Comparison of ENCODE assay signal across 15 cellular contexts in the genomic region with DNA sequence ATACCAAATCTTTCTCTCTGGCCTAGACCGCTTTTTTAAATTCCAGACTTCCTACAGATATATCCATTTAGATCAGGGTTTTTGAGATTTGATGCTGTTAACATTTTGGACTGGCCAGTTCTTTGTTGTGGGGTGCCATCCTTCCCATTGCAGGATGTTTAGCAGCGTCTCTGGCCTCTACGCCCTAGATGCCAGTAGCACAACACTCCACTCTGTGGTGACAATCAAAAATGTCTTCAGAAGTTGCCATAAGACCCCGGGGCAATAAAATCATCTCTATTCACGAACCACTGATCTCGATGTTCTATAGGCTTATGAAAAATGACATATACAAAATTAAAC.
"Had no signal": no experiment of that assay in that cellular context is flagged by ENCODE, and none has a peak within 500 bp of the region (broad histone marks: within the 10 kb centered on the region; RNA-seq: fewer than 3 reads in every experiment).

No MANE protein-coding gene starts in this region.

- DNase-seq: activated CD4-positive, alpha-beta T cell treated with anti-CD3 and anti-CD28 coated beads, Interleukin-2, amount 10 ng/mL, durations not matched to agents 7 days and 5 days; activated CD4-positive, CD25-positive, alpha-beta regulatory T cell; activated naive CD4-positive, alpha-beta T cell treated with anti-CD3 and anti-CD28 coated beads, Interleukin-2, amount 10 ng/mL, durations not matched to agents 7 days and 5 days; activated T-cell treated with anti-CD3 and anti-CD28 coated beads for 4 hours; adrenal gland; body of pancreas; mesendoderm; pancreas; retina; stimulated activated CD4-positive, alpha-beta T cell treated with anti-CD3 and anti-CD28 coated beads, Interleukin-2, amount 100 ng/mL, for 24 hours; stimulated activated naive CD4-positive, alpha-beta T cell treated with Interleukin-2 at 50 U/mL for 16 hours; T-helper 2 cell had no signal

- H3K4me1 Mint-ChIP-seq: activated CD4-positive, alpha-beta T cell treated with anti-CD3 and anti-CD28 coated beads, Interleukin-2, amount 10 ng/mL, durations not matched to agents 7 days and 5 days; activated naive CD4-positive, alpha-beta T cell treated with anti-CD3 and anti-CD28 coated beads, Interleukin-2, amount 10 ng/mL, durations not matched to agents 7 days and 5 days had no signal

- H3K27ac ChIP-seq: adrenal gland, vagina had no signal

- H3K4me3 Mint-ChIP-seq: activated CD4-positive, alpha-beta T cell treated with anti-CD3 and anti-CD28 coated beads, Interleukin-2, amount 10 ng/mL, durations not matched to agents 7 days and 5 days; activated naive CD4-positive, alpha-beta T cell treated with anti-CD3 and anti-CD28 coated beads, Interleukin-2, amount 10 ng/mL, durations not matched to agents 7 days and 5 days; neural crest cell had no signal

- H3K9me3 Mint-ChIP-seq: activated CD4-positive, alpha-beta T cell treated with anti-CD3 and anti-CD28 coated beads, Interleukin-2, amount 10 ng/mL, durations not matched to agents 7 days and 5 days; activated naive CD4-positive, alpha-beta T cell treated with anti-CD3 and anti-CD28 coated beads, Interleukin-2, amount 10 ng/mL, durations not matched to agents 7 days and 5 days had no signal

- H3K27me3 ChIP-seq: adrenal gland, body of pancreas, vagina had no signal

- H3K36me3 ChIP-seq: adrenal gland, pancreas, vagina had no signal

- H3K36me3 Mint-ChIP-seq: activated naive CD4-positive, alpha-beta T cell treated with anti-CD3 and anti-CD28 coated beads, Interleukin-2, amount 10 ng/mL, durations not matched to agents 7 days and 5 days had no signal

- H3K27ac Mint-ChIP-seq: activated CD4-positive, alpha-beta T cell treated with anti-CD3 and anti-CD28 coated beads, Interleukin-2, amount 10 ng/mL, durations not matched to agents 7 days and 5 days; activated naive CD4-positive, alpha-beta T cell treated with anti-CD3 and anti-CD28 coated beads, Interleukin-2, amount 10 ng/mL, durations not matched to agents 7 days and 5 days; activated T-helper 2 cell treated with anti-CD3 and anti-CD28 coated beads, Interferon-gamma antibody, Interleukin-2, Interleukin-4, amounts not matched to agents 10 μg/mL and 5 μg/mL and 100 μg/mL, durations not matched to agents 14 hours and 24 hours and 36 hours had no signal

- H3K4me3 ChIP-seq: body of pancreas, pancreas, vagina had no signal

- H3K27me3 Mint-ChIP-seq: activated CD4-positive, alpha-beta T cell treated with anti-CD3 and anti-CD28 coated beads, Interleukin-2, amount 10 ng/mL, durations not matched to agents 7 days and 5 days; activated naive CD4-positive, alpha-beta T cell treated with anti-CD3 and anti-CD28 coated beads, Interleukin-2, amount 10 ng/mL, durations not matched to agents 7 days and 5 days had no signal

- H3K9me3 ChIP-seq: adrenal gland, body of pancreas, pancreas, vagina had no signal
